ENCODE assay signal across 12 cellular contexts in the genomic region with DNA sequence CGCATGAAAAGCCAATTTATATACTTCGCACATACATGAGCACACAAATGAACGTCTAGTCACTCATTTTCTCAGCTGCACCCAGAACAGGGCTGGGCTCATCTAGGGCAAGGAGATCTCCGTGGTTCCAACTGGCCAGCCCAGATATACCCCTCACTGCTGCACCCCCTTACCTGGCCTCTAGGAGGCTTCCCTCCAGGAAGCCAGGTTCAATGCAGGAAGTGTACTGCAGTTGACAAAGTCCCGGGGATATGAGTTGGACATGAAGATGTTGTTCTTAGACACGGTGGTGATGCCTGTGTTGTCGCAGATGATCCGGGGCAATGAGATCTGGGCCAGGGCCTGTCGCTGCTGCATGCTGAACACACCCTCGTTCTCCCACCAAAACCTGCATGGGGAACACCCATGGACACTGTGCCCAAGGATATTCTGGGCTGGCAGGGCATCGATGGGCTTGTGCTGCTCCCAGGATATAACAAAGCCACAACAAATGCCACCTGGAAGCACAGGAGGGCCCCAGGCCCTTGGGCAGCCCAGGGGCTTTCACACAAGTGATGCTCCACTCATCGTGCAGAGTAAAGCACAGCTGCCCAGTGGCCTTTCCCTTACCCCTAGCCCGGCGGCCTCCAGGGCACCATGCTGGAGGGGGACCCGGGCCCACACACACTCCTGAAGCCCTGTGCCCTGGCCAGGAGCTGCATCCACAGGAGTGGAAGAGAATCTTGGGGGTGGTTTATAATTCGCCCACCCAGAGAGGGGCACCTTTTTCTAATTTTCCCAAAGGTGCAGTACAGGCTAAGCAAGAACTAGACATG. TPM values are rescaled to one million over a fixed set of nuclear protein-coding genes. Genes with fewer than 3 reads are reported as not detected.
A peak's percentile ranks its signal among the peaks of the same experiment; 100 is the strongest.
DNase-seq lines count a peak whose midpoint lies in the region; TF ChIP-seq lines count a peak whose summit lies in the region.
"Had no signal": no experiment of that assay in that cellular context is flagged by ENCODE, and none has a peak within 500 bp of the region (broad histone marks: within the 10 kb centered on the region; RNA-seq: fewer than 3 reads in every experiment).

No MANE protein-coding gene starts in this region.

- H3K4me3 Mint-ChIP-seq in HFFc6 (no peak overlapping the region), neural crest cell (no peak overlapping the region)

- H3K27ac ChIP-seq in brain microvascular endothelial cell, result no peak overlapping the region
- H3K27ac ChIP-seq: left lung had no signal

- TF ChIP-seq CTCF in HFFc6 (IDR thresholded peaks at IDR 0.05), result peak; percentile 33
- peak; percentile 35 for TF ChIP-seq CTCF in brain microvascular endothelial cell (IDR thresholded peaks at IDR 0.05; ENCODE audit: low read depth, low read length, missing control alignments)
- peak; percentile 44 for TF ChIP-seq CTCF in neural crest cell (conservative IDR thresholded peaks at IDR 0.05)
- TF ChIP-seq CTCF in GM10248 (IDR thresholded peaks at IDR 0.05; ENCODE audit: control extremely low read depth, extremely low read depth, low read depth, missing control alignments), result no peak

- H3K27me3 Mint-ChIP-seq in HFFc6 (ENCODE audit: insufficient read depth) (peaks cover 30% of the 10 kb centered on the region), neural crest cell (ENCODE audit: low read depth) (peaks cover 14% of the 10 kb centered on the region)

- no peaks in the 10 kb centered on the region for H3K36me3 ChIP-seq in brain microvascular endothelial cell (replicated peaks)
- H3K36me3 ChIP-seq: left lung had no signal

- POLR2A ChIA-PET in GM10248 (lab: Yijun Ruan, JAX), result no interaction called here

- H3K27ac Mint-ChIP-seq in HFFc6 (no peak overlapping the region), neural crest cell (ENCODE audit: unreplicated experiment) (no peak overlapping the region)

- no peaks in the 10 kb centered on the region for H3K9me3 Mint-ChIP-seq in HFFc6
- H3K9me3 Mint-ChIP-seq in neural crest cell, result no peaks in the 10 kb centered on the region

- H3K36me3 Mint-ChIP-seq in HFFc6 (ENCODE audit: low read depth), result no peaks in the 10 kb centered on the region
- H3K36me3 Mint-ChIP-seq in neural crest cell (ENCODE audit: low read depth), result no peaks in the 10 kb centered on the region

- H3K27me3 ChIP-seq in brain microvascular endothelial cell (replicated peaks), result no peaks in the 10 kb centered on the region

- H3K4me1 Mint-ChIP-seq in HFFc6 (ENCODE audit: low read depth) (no peaks in the 10 kb centered on the region), neural crest cell (no peaks in the 10 kb centered on the region)

- CTCF ChIA-PET in GM10248 (lab: Yijun Ruan, JAX), result interaction anchor here (1.1 to 1.2 kb wide), 2 partner anchors 34 to 70 kb away, joined by 3 to 4 read pairs; no protein-coding TSS in a partner anchor

- in situ Hi-C loops in brain microvascular endothelial cell (cut with HindIII; ENCODE audit: low pct_ligation_motif_present, low sequenced_read_pairs), result no loop called here

- DNase-seq in NCI-H510A treated with DMSO at 0.1 percent for 48 hours (lab: John Stamatoyannopoulos, UW), result peak; percentile 8
- no peak for DNase-seq in NCI-H510A (lab: John Stamatoyannopoulos, UW)
- DNase-seq in HFFc6, result no peak
- no peak for DNase-seq in brain microvascular endothelial cell
- no peak for DNase-seq in neural crest cell (ENCODE audit: low read depth, low spot score)
- no peak for DNase-seq in GM10248 (ENCODE audit: extremely low spot score)
- DNase-seq in SW 1271 (lab: John Stamatoyannopoulos, UW), result no peak
- no peak for DNase-seq in NCI-H524 (lab: John Stamatoyannopoulos, UW)
- DNase-seq: activated T-cell treated with anti-CD3 and anti-CD28 coated beads, Interleukin-2, amount 50 U/mL, for 1 hour; amygdala; effector memory CD4-positive, alpha-beta T cell; left lung had no signal

- no peak overlapping the region for H3K4me3 ChIP-seq in brain microvascular endothelial cell (ENCODE audit: low read depth, low read length)
- H3K4me3 ChIP-seq: left lung had no signal

RNA-seq across cellular contexts. Expression of a gene that starts 10.1 kb away (rescaled TPM):
- not detected for total RNA-seq in HFFc6 (2021; fragmentation: NEBNext Ultra II Directional; extraction: Animal tissue kit (Norgen Biotek cat#: 25700))
- not detected in 2 replicates for total RNA-seq in neural crest cell

RNA-seq across cellular contexts. Expression of a gene that starts 32.3 kb away (rescaled TPM):
- not detected for total RNA-seq in HFFc6 (2021; fragmentation: NEBNext Ultra II Directional; extraction: Animal tissue kit (Norgen Biotek cat#: 25700))
- total RNA-seq in neural crest cell, result not detected in 2 replicates

RNA-seq across cellular contexts. Expression of a gene that starts 51.6 kb away (rescaled TPM):
- total RNA-seq in HFFc6 (2021; fragmentation: NEBNext Ultra II Directional; extraction: Animal tissue kit (Norgen Biotek cat#: 25700)), result 10 to 100 TPM in 1 of 6 experiments, 1 to 10 TPM in 5; 8.3 to 10.4 (median 8.9) TPM
- 34.2 and 38.2 TPM in 2 replicates for total RNA-seq in neural crest cell

RNA-seq across cellular contexts. Expression of a gene that starts 57.9 kb away (rescaled TPM):
- 1 to 10 TPM in 4 of 6 experiments, under 1 TPM in 2; 0.50 to 1.8 (median 1.3) TPM for total RNA-seq in HFFc6 (2021; fragmentation: NEBNext Ultra II Directional; extraction: Animal tissue kit (Norgen Biotek cat#: 25700))
- total RNA-seq in neural crest cell, result 27.9 and 30.5 TPM in 2 replicates
